ENCODE assay signal across 8 cellular contexts in genomic region chr19:55418185-55418584, GRCh38. TPM values are rescaled to one million over a fixed set of nuclear protein-coding genes. Genes with fewer than 3 reads are reported as not detected.
DNase-seq lines count a peak whose midpoint lies in the region; ATAC-seq and TF ChIP-seq lines count a peak whose summit lies in the region.

No MANE protein-coding gene starts in this region.

- H3K79me2 ChIP-seq in GM23248 (ENCODE audit: insufficient read depth), result no peaks in the 10 kb centered on the region

- no peak overlapping the region for H3K27ac ChIP-seq in GM23248
- no peak overlapping the region for H3K27ac ChIP-seq in tibial artery

- intact Hi-C loops in activated CD8-positive, alpha-beta T cell treated with anti-CD3 and anti-CD28 coated beads for 36 hours (cut with micrococcal nuclease), result no loop called here
- intact Hi-C loops in tibial artery (cut with DNase I; ENCODE audit: low total_unique reads), result loop anchor here (10.0 kb wide), 1 partner anchor 123 kb away; no protein-coding TSS in a partner anchor

- no peak overlapping the region for H2AFZ ChIP-seq in GM23248

- H3K4me3 ChIP-seq in GM23248 (no peak overlapping the region), tibial artery (no peak overlapping the region)

- no peak overlapping the region for H3K27ac Mint-ChIP-seq in activated CD8-positive, alpha-beta T cell treated with anti-CD3 and anti-CD28 coated beads for 36 hours
- H3K27ac Mint-ChIP-seq in endothelial cell (ENCODE audit: unreplicated experiment), result no peak overlapping the region

- 0 out of 2 replicates have a peak, but pooled peaks cover 5% of the 10 kb centered on the region for H3K27me3 ChIP-seq in GM23248 (replicated peaks; ENCODE audit: insufficient read depth)
- peaks cover 0 to 44% of the 10 kb centered on the region in 2 donors for H3K27me3 ChIP-seq in tibial artery

- no peak overlapping the region for H3K4me2 ChIP-seq in GM23248 (ENCODE audit: unreplicated experiment)

- no peaks in the 10 kb centered on the region for H3K36me3 Mint-ChIP-seq in activated CD8-positive, alpha-beta T cell treated with anti-CD3 and anti-CD28 coated beads for 36 hours (ENCODE audit: low read depth)
- H3K36me3 Mint-ChIP-seq in endothelial cell (ENCODE audit: low read depth, unreplicated experiment), result no peaks in the 10 kb centered on the region

- H3K36me3 ChIP-seq in GM23248 (ENCODE audit: low read depth) (no peaks in the 10 kb centered on the region), tibial artery (no peaks in the 10 kb centered on the region)

- H3K4me1 Mint-ChIP-seq in activated CD8-positive, alpha-beta T cell treated with anti-CD3 and anti-CD28 coated beads for 36 hours (ENCODE audit: low read depth), result peaks cover 8% of the 10 kb centered on the region
- no peaks in the 10 kb centered on the region for H3K4me1 Mint-ChIP-seq in endothelial cell (ENCODE audit: unreplicated experiment)

- ATAC-seq in activated CD8-positive, alpha-beta T cell treated with anti-CD3 and anti-CD28 coated beads for 36 hours, result peak; percentile 85
- no peak for ATAC-seq in HG02981 (IDR thresholded peaks at IDR 0.05; ENCODE audit: unreplicated experiment)

- H4K20me1 ChIP-seq in GM23248 (ENCODE audit: insufficient read depth), result no peaks in the 10 kb centered on the region

- TF ChIP-seq CTCF in activated CD8-positive, alpha-beta T cell treated with anti-CD3 and anti-CD28 coated beads for 36 hours (IDR thresholded peaks at IDR 0.05), result peak; percentile 84
- TF ChIP-seq CTCF in endothelial cell (IDR thresholded peaks at IDR 0.05; ENCODE audit: unreplicated experiment), result peak; percentile 16
- TF ChIP-seq CTCF in tibial artery (IDR thresholded peaks at IDR 0.05), result peak; percentile 47 to 48

- H3K4me1 ChIP-seq in GM23248 (ENCODE audit: insufficient read depth) (no peaks in the 10 kb centered on the region), tibial artery (no peaks in the 10 kb centered on the region)

- DNase-seq in Ammon's horn (ENCODE audit: low spot score) (peak; percentile 90), GM23248 (peak; percentile 95), NCI-H526 (lab: John Stamatoyannopoulos, UW) (peak; percentile 75 to 88), endothelial cell (ENCODE audit: low spot score) (peak; percentile 67), myocyte (ENCODE audit: low read depth) (peak; percentile 77), tibial artery (no peak)
- peak; percentile 68 for DNase-seq in activated CD8-positive, alpha-beta T cell treated with anti-CD3 and anti-CD28 coated beads for 36 hours

- H3K4me3 Mint-ChIP-seq in activated CD8-positive, alpha-beta T cell treated with anti-CD3 and anti-CD28 coated beads for 36 hours, result no peak overlapping the region
- H3K4me3 Mint-ChIP-seq in endothelial cell (ENCODE audit: unreplicated experiment), result no peak overlapping the region

- no peaks in the 10 kb centered on the region for H3F3A ChIP-seq in GM23248 (ENCODE audit: insufficient read depth)

- CTCF ChIA-PET in activated CD8-positive, alpha-beta T cell treated with anti-CD3 and anti-CD28 coated beads for 36 hours (lab: Charles Lee), result interaction anchor here (0.6 to 2.4 kb wide), 12 partner anchors 9 to 300 kb away, joined by 3 to 9 read pairs (median 4); no protein-coding TSS in a partner anchor

- WGBS in GM23248 (ENCODE audit: low coverage in 1 of 2, low lambda C conversion rate in 2 of 2, missing lambda C conversion rate in 2 of 2), 2 experiments, result 5 to 10% methylated on average over 7 of the region's 7 CpGs

- POLR2A ChIA-PET in activated CD8-positive, alpha-beta T cell treated with anti-CD3 and anti-CD28 coated beads for 36 hours (lab: Charles Lee), result interaction anchor here (0.6 to 1.4 kb wide), 10 partner anchors 11 to 165 kb away, joined by 3 to 5 read pairs (median 4); partner anchors contain the start of gene HSPBP1

- H3K9me3 ChIP-seq in GM23248 (ENCODE audit: low read depth) (no peaks in the 10 kb centered on the region), tibial artery (no peaks in the 10 kb centered on the region)

- in situ Hi-C loops in GM23248 (cut with MboI), result loop anchor here (10.0 kb wide), 1 partner anchor 273 kb away; the partner anchor contains the start of gene TNNT1

- no peak overlapping the region for H3K9ac ChIP-seq in GM23248

- H3K27me3 Mint-ChIP-seq in activated CD8-positive, alpha-beta T cell treated with anti-CD3 and anti-CD28 coated beads for 36 hours, result no peaks in the 10 kb centered on the region
- peaks cover 5% of the 10 kb centered on the region for H3K27me3 Mint-ChIP-seq in endothelial cell (ENCODE audit: unreplicated experiment)

- no peaks in the 10 kb centered on the region for H3K9me2 ChIP-seq in GM23248 (ENCODE audit: insufficient read depth)

- H3K9me3 Mint-ChIP-seq in activated CD8-positive, alpha-beta T cell treated with anti-CD3 and anti-CD28 coated beads for 36 hours, result no peaks in the 10 kb centered on the region
- H3K9me3 Mint-ChIP-seq in endothelial cell (ENCODE audit: unreplicated experiment), result no peaks in the 10 kb centered on the region

RNA-seq across cellular contexts. Expression of gene UBE2S, which starts 10.6 kb away (rescaled TPM):
- total RNA-seq in GM23248 (2014; rRNA removed; shearing (Covaris generic)), result 54.4 and 82.2 TPM in 2 replicates
- polyA plus RNA-seq in GM23248 (2016; fragmentation: Nextera tagmentation; extraction: Ambion mirVana), result 106 and 107 TPM in 2 replicates
- total RNA-seq in activated CD8-positive, alpha-beta T cell treated with anti-CD3 and anti-CD28 coated beads for 36 hours, result 100 to 1,000 TPM; 229 to 241 TPM
- 56.2 TPM for total RNA-seq in endothelial cell (ENCODE audit: unreplicated experiment)
- 39.8 and 54.9 TPM in 2 replicates for total RNA-seq in myocyte
- 38.9 TPM for polyA plus RNA-seq in myocyte (2012)

RNA-seq across cellular contexts. Expression of gene SHISA7, which starts 24.9 kb away (rescaled TPM):
- total RNA-seq in GM23248 (2014; rRNA removed; shearing (Covaris generic)), result not detected in 2 replicates
- not detected in 2 replicates for polyA plus RNA-seq in GM23248 (2016; fragmentation: Nextera tagmentation; extraction: Ambion mirVana)
- total RNA-seq in activated CD8-positive, alpha-beta T cell treated with anti-CD3 and anti-CD28 coated beads for 36 hours, result not detected
- total RNA-seq in endothelial cell (ENCODE audit: unreplicated experiment), result not detected
- total RNA-seq in myocyte, result not detected in 2 replicates
- 0.05 TPM for polyA plus RNA-seq in myocyte (2012)

RNA-seq across cellular contexts. Expression of gene RPL28, which starts 32.5 kb away (rescaled TPM):
- total RNA-seq in GM23248 (2014; rRNA removed; shearing (Covaris generic)), result 300 and 875 TPM in 2 replicates
- 530 and 536 TPM in 2 replicates for polyA plus RNA-seq in GM23248 (2016; fragmentation: Nextera tagmentation; extraction: Ambion mirVana)
- 1,000 to 10,000 TPM; 3,001 to 3,058 TPM for total RNA-seq in activated CD8-positive, alpha-beta T cell treated with anti-CD3 and anti-CD28 coated beads for 36 hours
- total RNA-seq in endothelial cell (ENCODE audit: unreplicated experiment), result 3,792 TPM
- 321 and 447 TPM in 2 replicates for total RNA-seq in myocyte
- 1,667 TPM for polyA plus RNA-seq in myocyte (2012)

RNA-seq across cellular contexts. Expression of gene TMEM238, which starts 34.1 kb away (rescaled TPM):
- 0.97 and 1.8 TPM in 2 replicates for total RNA-seq in GM23248 (2014; rRNA removed; shearing (Covaris generic))
- polyA plus RNA-seq in GM23248 (2016; fragmentation: Nextera tagmentation; extraction: Ambion mirVana), result not detected in 2 replicates
- 10 to 100 TPM in 1 of 2 experiments, 1 to 10 TPM in 1; 9.4 to 10.6 TPM for total RNA-seq in activated CD8-positive, alpha-beta T cell treated with anti-CD3 and anti-CD28 coated beads for 36 hours
- 0.64 TPM for total RNA-seq in endothelial cell (ENCODE audit: unreplicated experiment)
- total RNA-seq in myocyte, result not detected in 2 replicates
- polyA plus RNA-seq in myocyte (2012), result 0.18 TPM

RNA-seq across cellular contexts. Expression of gene TMEM190, which starts 41.6 kb away (rescaled TPM):
- total RNA-seq in GM23248 (2014; rRNA removed; shearing (Covaris generic)), result not detected in 2 replicates
- polyA plus RNA-seq in GM23248 (2016; fragmentation: Nextera tagmentation; extraction: Ambion mirVana), result 0.47 TPM in 1 of 2 replicates, not detected in the other
- not detected for total RNA-seq in activated CD8-positive, alpha-beta T cell treated with anti-CD3 and anti-CD28 coated beads for 36 hours
- total RNA-seq in endothelial cell (ENCODE audit: unreplicated experiment) (not detected), myocyte (not detected in 2 replicates)
- 5.3 TPM for polyA plus RNA-seq in myocyte (2012)

Comparison
In these comparisons a context has a peak if more than half of its experiments do, and no peak if none do; other contexts are left out.
1. DNase-seq: peak in Ammon's horn (single experiment), GM23248 (single experiment), NCI-H526 (2 of 2), activated CD8-positive, alpha-beta T cell treated with anti-CD3 and anti-CD28 coated beads for 36 hours (single experiment), endothelial cell (single experiment) and myocyte (single experiment); none in tibial artery (0 of 2).
2. CTCF ChIP-seq: peak in every context shown above with its lines; median percentile 84 in activated CD8-positive, alpha-beta T cell treated with anti-CD3 and anti-CD28 coated beads for 36 hours; 48 in tibial artery; 16 in endothelial cell.